ENCODE assay signal across 1 cellular context in the genomic region with DNA sequence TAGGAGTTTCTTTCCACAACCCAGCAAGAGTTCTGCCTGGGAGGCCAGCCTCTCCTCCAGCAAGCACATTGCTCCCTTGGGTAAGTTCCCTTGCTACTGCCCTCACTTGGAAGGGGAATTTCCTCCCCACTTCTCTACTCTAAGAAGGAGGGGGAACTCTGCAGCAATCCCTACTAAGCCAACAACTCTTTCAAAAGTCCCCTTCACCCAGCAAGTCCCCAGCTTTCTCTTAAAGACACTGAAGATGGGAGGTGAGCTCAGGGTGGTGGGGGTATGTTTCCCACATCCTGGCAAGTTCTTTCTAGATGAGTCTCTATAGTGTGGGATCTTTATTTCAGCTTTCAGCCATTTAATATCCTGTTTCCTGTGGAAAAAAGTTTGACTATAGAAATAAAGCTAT.
TF ChIP-seq lines count a peak whose summit lies in the region.

No MANE protein-coding gene starts in this region.

TF ChIP-seq in IMR-90, 13 proteins besides CTCF, POLR2A, EP300 and RAD21:
- TF ChIP-seq MAZ (IDR thresholded peaks at IDR 0.05; ENCODE audit: borderline replicate concordance, low read depth, low read length) (no peak), NFE2L2 (IDR thresholded peaks at IDR 0.05; ENCODE audit: low read depth, low read length) (no peak), MXI1 (IDR thresholded peaks at IDR 0.05; ENCODE audit: borderline replicate concordance, low read depth, low read length) (no peak), RCOR1 (IDR thresholded peaks at IDR 0.05; ENCODE audit: insufficient replicate concordance, low read length) (no peak), MAFK (IDR thresholded peaks at IDR 0.05; ENCODE audit: low read depth, low read length) (no peak), BHLHE40 (IDR thresholded peaks at IDR 0.05; ENCODE audit: low read depth, low read length) (no peak), RFX5 (IDR thresholded peaks at IDR 0.05; ENCODE audit: low read depth, low read length) (no peak), CEBPB (IDR thresholded peaks at IDR 0.05; ENCODE audit: low read depth, low read length) (no peak), FOS (IDR thresholded peaks at IDR 0.05; ENCODE audit: low read depth, low read length) (no peak), CHD1 (IDR thresholded peaks at IDR 0.05; ENCODE audit: low read depth, low read length) (no peak), SMC3 (IDR thresholded peaks at IDR 0.05; ENCODE audit: low read depth, low read length) (no peak)
- TF ChIP-seq, protein P1, sequence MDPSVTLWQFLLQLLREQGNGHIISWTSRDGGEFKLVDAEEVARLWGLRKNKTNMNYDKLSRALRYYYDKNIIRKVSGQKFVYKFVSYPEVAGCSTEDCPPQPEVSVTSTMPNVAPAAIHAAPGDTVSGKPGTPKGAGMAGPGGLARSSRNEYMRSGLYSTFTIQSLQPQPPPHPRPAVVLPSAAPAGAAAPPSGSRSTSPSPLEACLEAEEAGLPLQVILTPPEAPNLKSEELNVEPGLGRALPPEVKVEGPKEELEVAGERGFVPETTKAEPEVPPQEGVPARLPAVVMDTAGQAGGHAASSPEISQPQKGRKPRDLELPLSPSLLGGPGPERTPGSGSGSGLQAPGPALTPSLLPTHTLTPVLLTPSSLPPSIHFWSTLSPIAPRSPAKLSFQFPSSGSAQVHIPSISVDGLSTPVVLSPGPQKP (IDR thresholded peaks at IDR 0.05; ENCODE audit: borderline replicate concordance, low read depth, low read length), result no peak
- TF ChIP-seq, protein P2, sequence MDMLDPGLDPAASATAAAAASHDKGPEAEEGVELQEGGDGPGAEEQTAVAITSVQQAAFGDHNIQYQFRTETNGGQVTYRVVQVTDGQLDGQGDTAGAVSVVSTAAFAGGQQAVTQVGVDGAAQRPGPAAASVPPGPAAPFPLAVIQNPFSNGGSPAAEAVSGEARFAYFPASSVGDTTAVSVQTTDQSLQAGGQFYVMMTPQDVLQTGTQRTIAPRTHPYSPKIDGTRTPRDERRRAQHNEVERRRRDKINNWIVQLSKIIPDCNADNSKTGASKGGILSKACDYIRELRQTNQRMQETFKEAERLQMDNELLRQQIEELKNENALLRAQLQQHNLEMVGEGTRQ (IDR thresholded peaks at IDR 0.05; ENCODE audit: low read depth, low read length), result no peak
